Comparison of ENCODE assay signal across 13 cellular contexts in genomic region chr21:42781981-42782722, GRCh38.
DNase-seq lines count a peak whose midpoint lies in the region; ATAC-seq, FAIRE-seq and TF ChIP-seq lines count a peak whose summit lies in the region.
"Had no signal": no experiment of that assay in that cellular context is flagged by ENCODE, and none has a peak within 500 bp of the region (broad histone marks: within the 10 kb centered on the region; RNA-seq: fewer than 3 reads in every experiment).

No MANE protein-coding gene starts in this region.

- H3K4me3 ChIP-seq in HUES6 (ENCODE audit: low read depth, low read length) (peak overlapping the region; percentile 2; the same call in 1 of the 2 replicates), endothelial cell of umbilical vein (replicated peaks in 1 of 3; ENCODE audit: insufficient read depth in 1 of 3, low read depth in 1 of 3, low read length in 3 of 3) (no peak overlapping the region), osteoblast (ENCODE audit: insufficient read depth, low read length) (no peak overlapping the region)

- H3K79me2 ChIP-seq in endothelial cell of umbilical vein (ENCODE audit: control insufficient read depth, insufficient read depth, low read length), result no peaks in the 10 kb centered on the region
- H3K79me2 ChIP-seq in osteoblast (ENCODE audit: insufficient read depth, low read length), result no peaks in the 10 kb centered on the region

- H3K4me3 Mint-ChIP-seq in activated T-cell treated with anti-CD3 and anti-CD28 coated beads, Interleukin-2, amount 50 U/mL, for 24 hours, result no peak overlapping the region
- H3K4me3 Mint-ChIP-seq: dendritic cell treated with granulocyte-macrophage colony-stimulating factor and Interleukin-4, amounts not matched to agents 40 ng/mL and 50 ng/mL, for 4 days had no signal

- TF ChIP-seq POLR2A in endothelial cell of umbilical vein (IDR thresholded peaks at IDR 0.05; ENCODE audit: low read depth, low read length), result no peak

- intact Hi-C loops in endothelial cell of umbilical vein (cut with micrococcal nuclease), result no loop called here

- H3K4me1 ChIP-seq in HUES6 (ENCODE audit: control insufficient read depth, insufficient read depth, low read length), result peaks cover 61% of the 10 kb centered on the region
- peaks cover 18% of the 10 kb centered on the region for H3K4me1 ChIP-seq in endothelial cell of umbilical vein (ENCODE audit: control insufficient read depth, extremely low read depth, insufficient read depth, low read length)
- H3K4me1 ChIP-seq in osteoblast (ENCODE audit: insufficient read depth, low read length), result no peaks in the 10 kb centered on the region

- H3K4me2 ChIP-seq in endothelial cell of umbilical vein (ENCODE audit: insufficient read depth, low read length), result no peak overlapping the region
- H3K4me2 ChIP-seq in osteoblast (ENCODE audit: insufficient read depth, low read length), result no peak overlapping the region

- H3K27ac Mint-ChIP-seq in activated T-cell treated with anti-CD3 and anti-CD28 coated beads, Interleukin-2, amount 50 U/mL, for 24 hours, result no peak overlapping the region
- H3K27ac Mint-ChIP-seq: dendritic cell treated with granulocyte-macrophage colony-stimulating factor and Interleukin-4, amounts not matched to agents 40 ng/mL and 50 ng/mL, for 4 days had no signal

- H3K9me3 ChIP-seq in HUES6 (ENCODE audit: control insufficient read depth, insufficient read depth, low read depth, low read length), result no peaks in the 10 kb centered on the region
- H3K9me3 ChIP-seq in endothelial cell of umbilical vein (replicated peaks; ENCODE audit: control insufficient read depth, insufficient read depth, low read length), result no peaks in the 10 kb centered on the region
- H3K9me3 ChIP-seq in osteoblast (ENCODE audit: low read depth, low read length), result no peaks in the 10 kb centered on the region
- H3K9me3 ChIP-seq: upper lobe of right lung had no signal

- TF ChIP-seq CTCF in endothelial cell of umbilical vein (IDR thresholded peaks at IDR 0.05; ENCODE audit: extremely low read depth in 1 of 2, insufficient read depth in 1 of 2, low read depth in 1 of 2, low read length in 2 of 2) (no peak), osteoblast (IDR thresholded peaks at IDR 0.05; ENCODE audit: extremely low read depth, low read depth, low read length) (no peak)

- H3K9me1 ChIP-seq in endothelial cell of umbilical vein (replicated peaks; ENCODE audit: control insufficient read depth, extremely low read depth, insufficient read depth, low read length), result no peaks in the 10 kb centered on the region

- H3K27me3 Mint-ChIP-seq in activated T-cell treated with anti-CD3 and anti-CD28 coated beads, Interleukin-2, amount 50 U/mL, for 24 hours, result peaks cover 5% of the 10 kb centered on the region

- peaks cover 43% of the 10 kb centered on the region for H3K4me1 Mint-ChIP-seq in activated T-cell treated with anti-CD3 and anti-CD28 coated beads, Interleukin-2, amount 50 U/mL, for 24 hours (ENCODE audit: low read depth)

- H3K36me3 Mint-ChIP-seq in activated T-cell treated with anti-CD3 and anti-CD28 coated beads, Interleukin-2, amount 50 U/mL, for 24 hours (ENCODE audit: low read depth), result no peaks in the 10 kb centered on the region

- ATAC-seq in GM21529 (IDR thresholded peaks at IDR 0.05; ENCODE audit: unreplicated experiment) (no peak), GM18861 (IDR thresholded peaks at IDR 0.05; ENCODE audit: unreplicated experiment) (no peak)

- H3K9ac ChIP-seq in HUES6 (ENCODE audit: low read length) (peak overlapping the region; percentile 43), endothelial cell of umbilical vein (replicated peaks; ENCODE audit: extremely low read depth, insufficient read depth, low read length) (no peak overlapping the region)

- no TSS peak for BruUV-seq in endothelial cell of umbilical vein (replicated peaks; lab: Mats Ljungman, UMichigan)

- H4K20me1 ChIP-seq in endothelial cell of umbilical vein (replicated peaks; ENCODE audit: control insufficient read depth, extremely low read depth, insufficient read depth, low read length) (no peaks in the 10 kb centered on the region), osteoblast (ENCODE audit: insufficient read depth, low read length) (no peaks in the 10 kb centered on the region)

- no peak for FAIRE-seq in endothelial cell of umbilical vein (lab: Jason Lieb, UNC)

- H3K9me3 Mint-ChIP-seq in activated T-cell treated with anti-CD3 and anti-CD28 coated beads, Interleukin-2, amount 50 U/mL, for 24 hours, result no peaks in the 10 kb centered on the region

- no peaks in the 10 kb centered on the region; the same call in 1 of the 2 replicates for H3K36me3 ChIP-seq in HUES6 (ENCODE audit: control insufficient read depth, insufficient read depth, low read length)
- no peaks in the 10 kb centered on the region for H3K36me3 ChIP-seq in endothelial cell of umbilical vein (ENCODE audit: control insufficient read depth in 2 of 2, extremely low read depth in 1 of 2, insufficient read depth in 2 of 2, low read length in 2 of 2)
- no peaks in the 10 kb centered on the region for H3K36me3 ChIP-seq in osteoblast (ENCODE audit: insufficient read depth, low read length)
- H3K36me3 ChIP-seq: upper lobe of right lung had no signal

- CTCF ChIA-PET in endothelial cell of umbilical vein (lab: Charles Lee), result no interaction called here

- H3K27me3 ChIP-seq in HUES6 (ENCODE audit: control insufficient read depth, insufficient read depth, low read length) (peaks cover 24% of the 10 kb centered on the region), endothelial cell of umbilical vein (ENCODE audit: control insufficient read depth in 2 of 2, insufficient read depth in 2 of 2, low read length in 2 of 2) (peaks cover 10 to 12% of the 10 kb centered on the region in 2 experiments), osteoblast (ENCODE audit: insufficient read depth, low read length) (peaks cover 36% of the 10 kb centered on the region)

- no peak overlapping the region for H3K27ac ChIP-seq in HUES6 (ENCODE audit: low read depth, low read length)
- no peak overlapping the region for H3K27ac ChIP-seq in endothelial cell of umbilical vein (ENCODE audit: insufficient read depth, low read depth, low read length)
- H3K27ac ChIP-seq in osteoblast (ENCODE audit: low read depth, low read length), result no peak overlapping the region
- H3K27ac ChIP-seq: 22Rv1 had no signal

- DNase-seq in DMS53 (lab: John Stamatoyannopoulos, UW) (peak; percentile 22), DMS53 treated with DMSO at 0.1 percent for 48 hours (lab: John Stamatoyannopoulos, UW; ENCODE audit: unreplicated experiment) (no peak), endothelial cell of umbilical vein (ENCODE audit: low read depth, low spot score) (peak; percentile 13), osteoblast (ENCODE audit: insufficient read length, low spot score, missing footprints) (peak; percentile 29)
- no peak for DNase-seq in activated T-cell treated with anti-CD3 and anti-CD28 coated beads, Interleukin-2, amount 50 U/mL, for 24 hours
- DNase-seq: MM.1S; stimulated activated CD4-positive, alpha-beta T cell treated with anti-CD3 and anti-CD28 coated beads, Interleukin-12 subunit alpha, Interleukin-12 subunit beta, amount 100 ng/mL, for 4 hours had no signal

- POLR2A ChIA-PET in endothelial cell of umbilical vein (lab: Charles Lee), result no interaction called here

- no peak overlapping the region for H2AFZ ChIP-seq in endothelial cell of umbilical vein (ENCODE audit: low read depth, low read length)
- no peak overlapping the region for H2AFZ ChIP-seq in osteoblast (ENCODE audit: low read length)

- dilution Hi-C loops in endothelial cell of umbilical vein (cut with MboI; ENCODE audit: extremely low pct_ligation_motif_present, low sequenced_read_pairs), result no loop called here

TF ChIP-seq in endothelial cell of umbilical vein, 7 proteins besides CTCF, POLR2A, EP300 and RAD21:
- TF ChIP-seq MYC (IDR thresholded peaks at IDR 0.05; ENCODE audit: low read depth, low read length), result no peak
- TF ChIP-seq MAX (IDR thresholded peaks at IDR 0.05; ENCODE audit: insufficient read depth, insufficient read length), result no peak
- TF ChIP-seq EZH2 (IDR thresholded peaks at IDR 0.05; ENCODE audit: borderline replicate concordance, low read depth, low read length, severe bottlenecking), result no peak
- no peak for TF ChIP-seq FOS (IDR thresholded peaks at IDR 0.05; ENCODE audit: borderline replicate concordance, insufficient read depth, low read length)
- no peak for TF ChIP-seq POLR2AphosphoS5 (IDR thresholded peaks at IDR 0.05; ENCODE audit: insufficient read depth, low read depth, low read length)
- TF ChIP-seq JUN (IDR thresholded peaks at IDR 0.05; ENCODE audit: borderline replicate concordance, insufficient read depth, insufficient read length, low read depth), result no peak
- no peak for TF ChIP-seq GATA2 (IDR thresholded peaks at IDR 0.05; ENCODE audit: insufficient read depth, insufficient read length, low read depth, low read length)

Comparison
In these comparisons a context has a peak if more than half of its experiments do, and no peak if none do; other contexts are left out.
1. DNase-seq: peak in DMS53 (single experiment), endothelial cell of umbilical vein (single experiment) and osteoblast (single experiment); none in DMS53 treated with DMSO at 0.1 percent for 48 hours (single experiment) and activated T-cell treated with anti-CD3 and anti-CD28 coated beads, Interleukin-2, amount 50 U/mL, for 24 hours (single experiment).